In the genomic region with DNA sequence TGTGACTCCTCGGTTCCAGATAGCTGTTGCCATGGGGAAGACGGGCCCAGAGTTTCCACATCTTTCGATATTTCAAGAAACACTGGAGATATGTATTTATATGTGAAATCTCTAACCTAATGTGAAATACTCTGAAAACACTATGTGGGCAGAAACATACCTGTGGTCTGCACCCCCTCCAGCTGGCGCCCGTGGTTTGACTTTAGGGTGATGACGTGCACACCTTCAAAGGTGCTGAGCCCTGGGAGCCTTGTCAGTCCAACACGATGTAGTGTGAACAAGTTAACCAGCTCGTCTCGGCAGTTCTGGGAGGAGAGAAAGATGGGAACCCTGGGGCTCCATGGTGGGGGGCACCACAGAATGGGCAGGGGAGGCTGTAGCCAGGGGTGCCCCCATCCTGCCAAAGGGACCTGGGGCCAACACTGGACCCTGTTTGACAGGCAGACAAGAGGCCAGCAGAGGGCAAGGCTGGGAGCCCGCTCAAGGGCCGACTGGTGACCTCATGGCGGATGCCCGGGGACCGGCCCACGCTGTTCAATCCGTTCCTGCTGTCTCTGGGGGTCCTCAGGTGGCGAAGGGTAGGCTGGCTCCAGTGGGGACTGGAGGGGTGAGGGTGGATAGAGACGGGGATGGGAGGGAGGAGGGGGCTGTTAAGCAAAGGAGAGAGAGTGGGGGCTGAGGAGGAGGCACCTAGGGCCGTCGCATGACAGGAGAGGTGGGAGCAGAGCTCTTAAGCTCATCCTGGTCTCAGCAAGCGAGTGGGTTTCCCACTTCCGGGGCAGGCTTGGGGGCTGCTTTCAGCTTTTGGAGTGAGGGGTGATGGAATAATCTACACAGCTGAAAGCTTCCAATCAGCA, we compare ENCODE assay signal across 13 cellular contexts. TPM values are rescaled to one million over a fixed set of nuclear protein-coding genes. Genes with fewer than 3 reads are reported as not detected.
DNase-seq lines count a peak whose midpoint lies in the region; ATAC-seq and TF ChIP-seq lines count a peak whose summit lies in the region.
"Had no signal": no experiment of that assay in that cellular context is flagged by ENCODE, and none has a peak within 500 bp of the region (broad histone marks: within the 10 kb centered on the region; RNA-seq: fewer than 3 reads in every experiment).

No MANE protein-coding gene starts in this region.

- H3K4me3 Mint-ChIP-seq in activated T-cell treated with anti-CD3 and anti-CD28 coated beads, Interleukin-2, amount 50 U/mL, for 24 hours, result no peak overlapping the region
- H3K4me3 Mint-ChIP-seq in activated naive CD8-positive, alpha-beta T cell treated with anti-CD3 and anti-CD28 coated beads for 36 hours, result peak overlapping the region; percentile 35
- H3K4me3 Mint-ChIP-seq: T-helper 17 cell had no signal

- H3K9me3 ChIP-seq in muscle layer of colon (ENCODE audit: low read length), result no peaks in the 10 kb centered on the region
- no peaks in the 10 kb centered on the region for H3K9me3 ChIP-seq in thyroid gland
- H3K9me3 ChIP-seq: psoas muscle had no signal

- H3K4me3 ChIP-seq in muscle layer of colon (ENCODE audit: low read depth in 1 of 2, low read length in 2 of 2) (peak overlapping the region in 1 of 2 donors; percentile 2), thyroid gland (replicated peaks in 1 of 3) (no peak overlapping the region)
- H3K4me3 ChIP-seq: psoas muscle had no signal

- no peak overlapping the region for H3K27ac Mint-ChIP-seq in activated T-cell treated with anti-CD3 and anti-CD28 coated beads, Interleukin-2, amount 50 U/mL, for 24 hours
- peak overlapping the region; percentile 66 for H3K27ac Mint-ChIP-seq in activated naive CD8-positive, alpha-beta T cell treated with anti-CD3 and anti-CD28 coated beads for 36 hours
- H3K27ac Mint-ChIP-seq: T-helper 17 cell had no signal

- H3K27me3 ChIP-seq in muscle layer of colon (ENCODE audit: control insufficient read depth in 1 of 2, insufficient read depth in 2 of 2, low read length in 2 of 2) (no peaks in the 10 kb centered on the region), thyroid gland (no peaks in the 10 kb centered on the region)

- H3K36me3 Mint-ChIP-seq in activated T-cell treated with anti-CD3 and anti-CD28 coated beads, Interleukin-2, amount 50 U/mL, for 24 hours (ENCODE audit: low read depth), result peaks cover 6% of the 10 kb centered on the region
- peaks cover 2% of the 10 kb centered on the region for H3K36me3 Mint-ChIP-seq in activated naive CD8-positive, alpha-beta T cell treated with anti-CD3 and anti-CD28 coated beads for 36 hours

- H3K27me3 Mint-ChIP-seq in activated T-cell treated with anti-CD3 and anti-CD28 coated beads, Interleukin-2, amount 50 U/mL, for 24 hours, result no peaks in the 10 kb centered on the region
- no peaks in the 10 kb centered on the region for H3K27me3 Mint-ChIP-seq in activated naive CD8-positive, alpha-beta T cell treated with anti-CD3 and anti-CD28 coated beads for 36 hours
- H3K27me3 Mint-ChIP-seq: T-helper 17 cell had no signal

- peaks cover 25% of the 10 kb centered on the region for H3K4me1 Mint-ChIP-seq in activated T-cell treated with anti-CD3 and anti-CD28 coated beads, Interleukin-2, amount 50 U/mL, for 24 hours (ENCODE audit: low read depth)
- H3K4me1 Mint-ChIP-seq in activated naive CD8-positive, alpha-beta T cell treated with anti-CD3 and anti-CD28 coated beads for 36 hours, result peaks cover 27% of the 10 kb centered on the region

- H3K27ac ChIP-seq in muscle layer of colon (ENCODE audit: low read depth, low read length) (peak overlapping the region; percentile 85), thyroid gland (peak overlapping the region in 2 of 3 donors; percentile 13 to 90)
- H3K27ac ChIP-seq: psoas muscle had no signal

- intact Hi-C loops in thyroid gland (cut with DNase I), result loop anchor here (10.0 kb wide), 1 partner anchor 54 kb away; no protein-coding TSS in a partner anchor

- H3K36me3 ChIP-seq in muscle layer of colon (ENCODE audit: insufficient read depth, low read length), result no peaks in the 10 kb centered on the region
- H3K36me3 ChIP-seq in thyroid gland, result no peaks in the 10 kb centered on the region

- TF ChIP-seq POLR2A in thyroid gland (IDR thresholded peaks at IDR 0.05), result no peak

- no peak for TF ChIP-seq CTCF in thyroid gland (IDR thresholded peaks at IDR 0.05)

- 62 to 66% methylated on average over 22 of the region's 22 CpGs for WGBS in thyroid gland, 2 donors

- DNase-seq in activated T-cell treated with anti-CD3 and anti-CD28 coated beads for 4 hours (peak; percentile 13), thyroid gland (no peak)
- no peak for DNase-seq in activated T-cell treated with anti-CD3 and anti-CD28 coated beads, Interleukin-2, amount 50 U/mL, for 24 hours
- peak; percentile 69 for DNase-seq in activated naive CD8-positive, alpha-beta T cell treated with anti-CD3 and anti-CD28 coated beads for 36 hours
- DNase-seq: activated CD4-positive, alpha-beta T cell treated with anti-CD3 and anti-CD28 coated beads, Interleukin-2, amount 50 U/mL, for 48 hours; effector CD8-positive, alpha-beta T cell; NCI-H2081; T-helper 17 cell had no signal

- no peak for ATAC-seq in GM21528 (IDR thresholded peaks at IDR 0.05; ENCODE audit: low FRiP score, unreplicated experiment)
- no peak for ATAC-seq in HG03159 (IDR thresholded peaks at IDR 0.05; ENCODE audit: unreplicated experiment)
- ATAC-seq in GM21367 (IDR thresholded peaks at IDR 0.05; ENCODE audit: unreplicated experiment), result no peak
- ATAC-seq: T-helper 17 cell had no signal

- H3K4me1 ChIP-seq in muscle layer of colon (ENCODE audit: insufficient read depth, low read length), result peaks cover 69% of the 10 kb centered on the region
- peaks cover 11 to 39% of the 10 kb centered on the region in 2 donors for H3K4me1 ChIP-seq in thyroid gland
- H3K4me1 ChIP-seq: psoas muscle had no signal

- H3K9ac ChIP-seq in muscle layer of colon (ENCODE audit: low read length), result no peak overlapping the region

- no peaks in the 10 kb centered on the region for H3K9me3 Mint-ChIP-seq in activated T-cell treated with anti-CD3 and anti-CD28 coated beads, Interleukin-2, amount 50 U/mL, for 24 hours
- no peaks in the 10 kb centered on the region for H3K9me3 Mint-ChIP-seq in activated naive CD8-positive, alpha-beta T cell treated with anti-CD3 and anti-CD28 coated beads for 36 hours

RNA-seq across cellular contexts. Expression of a gene that starts 43.8 kb away (rescaled TPM):
- 10 to 100 TPM; 19.7 to 20.8 TPM for total RNA-seq in activated naive CD8-positive, alpha-beta T cell treated with anti-CD3 and anti-CD28 coated beads for 36 hours
- total RNA-seq in thyroid gland, result 100 to 1,000 TPM; 120 to 150 (median 140) TPM

RNA-seq across cellular contexts. Expression of a gene that starts 54.5 kb away (rescaled TPM):
- 10 to 100 TPM; 50.0 to 50.8 TPM for total RNA-seq in activated naive CD8-positive, alpha-beta T cell treated with anti-CD3 and anti-CD28 coated beads for 36 hours
- 10 to 100 TPM; 18.7 to 52.6 (median 47.6) TPM for total RNA-seq in thyroid gland

Comparison
In these comparisons a context has a peak if more than half of its experiments do, and no peak if none do; other contexts are left out.
1. DNase-seq: peak in activated T-cell treated with anti-CD3 and anti-CD28 coated beads for 4 hours (single experiment) and activated naive CD8-positive, alpha-beta T cell treated with anti-CD3 and anti-CD28 coated beads for 36 hours (single experiment); none in activated T-cell treated with anti-CD3 and anti-CD28 coated beads, Interleukin-2, amount 50 U/mL, for 24 hours (single experiment) and thyroid gland (0 of 2).
2. RNA of a gene that starts 43.8 kb away (total RNA-seq): 120 to 150 TPM in thyroid gland; 19.7 to 20.8 TPM in activated naive CD8-positive, alpha-beta T cell treated with anti-CD3 and anti-CD28 coated beads for 36 hours; every median in the first group is over 4 times any median in the second.